8 cellular contexts compared by ENCODE assay signal in the genomic region with DNA sequence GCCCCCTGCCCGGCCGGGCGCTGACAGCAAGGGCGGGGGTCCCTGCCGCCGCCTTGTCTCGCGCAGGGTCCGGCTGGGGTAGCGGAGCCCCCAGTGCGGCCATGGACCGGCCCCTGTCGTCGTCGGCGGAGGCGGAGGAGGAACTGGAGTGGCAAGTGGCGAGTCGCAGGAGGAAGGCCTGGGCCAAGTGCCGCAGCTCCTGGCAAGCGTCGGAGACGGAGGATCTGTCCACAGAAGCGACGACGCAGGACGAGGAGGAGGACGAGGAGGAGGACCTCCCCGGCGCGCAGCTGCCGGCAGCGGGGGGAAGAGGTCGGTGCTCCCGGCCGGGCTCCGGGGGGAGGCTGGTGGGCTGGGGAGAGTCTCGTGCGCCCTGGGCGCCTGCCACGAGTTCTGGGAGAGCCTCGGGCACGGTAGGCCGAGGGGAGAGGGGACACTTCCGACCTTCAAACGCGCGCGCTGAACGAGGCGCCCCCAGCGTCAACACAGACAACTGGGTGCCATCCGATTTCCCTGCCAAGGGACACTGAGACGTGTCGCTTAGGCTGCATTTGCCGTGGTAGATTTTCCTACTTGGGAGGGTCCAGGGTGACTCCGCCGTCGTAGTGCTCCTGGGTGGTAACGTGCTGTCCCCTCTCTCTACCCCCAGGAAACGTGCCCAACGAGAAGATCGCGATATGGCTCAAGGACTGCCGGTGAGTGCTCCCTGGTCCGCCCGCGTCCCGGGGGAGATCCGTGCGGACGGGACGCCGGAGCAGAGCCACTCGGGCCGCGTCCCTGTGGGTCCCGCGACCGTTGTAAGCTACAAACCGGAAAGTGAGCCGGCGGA. TPM values are rescaled to one million over a fixed set of nuclear protein-coding genes. Genes with fewer than 3 reads are reported as not detected.
DNase-seq lines count a peak whose midpoint lies in the region; ATAC-seq lines count a peak whose summit lies in the region.

No MANE protein-coding gene starts in this region.

- DNase-seq in AG08395 (ENCODE audit: low spot score) (peak; percentile 43), NCI-H2227 treated with DMSO at 0.1 percent for 48 hours (lab: John Stamatoyannopoulos, UW) (peak; percentile 65), left lobe of liver (ENCODE audit: low spot score) (peak; percentile 81)
- DNase-seq in activated CD4-positive, alpha-beta T cell treated with anti-CD3 and anti-CD28 coated beads for 24 hours (ENCODE audit: low read depth in 2 of 2): peak; percentile 21 to 30
- DNase-seq in stimulated activated CD4-positive, alpha-beta T cell treated with anti-CD3 and anti-CD28 coated beads, Interleukin-4, amount 100 ng/mL, for 24 hours: peak; percentile 60

- peak; percentile 36 for ATAC-seq in GM18858 (IDR thresholded peaks at IDR 0.05; ENCODE audit: unreplicated experiment)
- ATAC-seq in HG03064 (IDR thresholded peaks at IDR 0.05; ENCODE audit: low read depth, unreplicated experiment): peak; percentile 55
- peak; percentile 65 for ATAC-seq in left lobe of liver

- H3K27ac ChIP-seq in cingulate gyrus (ENCODE audit: low read depth, low read length): peak overlapping the region; percentile 90

RNA-seq across cellular contexts. Expression of a gene that starts 0.7 kb away (rescaled TPM):
- total RNA-seq in left lobe of liver: 96.4 TPM

Comparison
In these comparisons a context has a peak if more than half of its experiments do, and no peak if none do; other contexts are left out.
1. Peak in every context shown above with its lines: DNase-seq, ATAC-seq and H3K27ac ChIP-seq.
2. DNase-seq: peak in every context shown above with its lines; median percentile 81 in left lobe of liver; 65 in NCI-H2227 treated with DMSO at 0.1 percent for 48 hours; 60 in stimulated activated CD4-positive, alpha-beta T cell treated with anti-CD3 and anti-CD28 coated beads, Interleukin-4, amount 100 ng/mL, for 24 hours; 43 in AG08395; 26 in activated CD4-positive, alpha-beta T cell treated with anti-CD3 and anti-CD28 coated beads for 24 hours.